Comparison of ENCODE assay signal across 8 cellular contexts in genomic region chr12:103955811-103956514, GRCh38. TPM values are rescaled to one million over a fixed set of nuclear protein-coding genes. Genes with fewer than 3 reads are reported as not detected.
DNase-seq lines count a peak whose midpoint lies in the region; ATAC-seq and TF ChIP-seq lines count a peak whose summit lies in the region.

No MANE protein-coding gene starts in this region.

- H3K9me3 Mint-ChIP-seq in osteocyte (ENCODE audit: unreplicated experiment) = no peaks in the 10 kb centered on the region

- in situ Hi-C loops in GM13976 (cut with MboI; ENCODE audit: low sequenced_read_pairs, unreplicated experiment) = no loop called here

- H3K4me3 Mint-ChIP-seq in osteocyte (ENCODE audit: unreplicated experiment) = peak overlapping the region; percentile 94

- H3K27me3 Mint-ChIP-seq in osteocyte (ENCODE audit: unreplicated experiment) = no peaks in the 10 kb centered on the region

- H3K27me3 ChIP-seq in SJSA1 (replicated peaks) (no peaks in the 10 kb centered on the region), esophagus muscularis mucosa (no peaks in the 10 kb centered on the region)

- no peak for TF ChIP-seq EP300 in esophagus muscularis mucosa (IDR thresholded peaks at IDR 0.05)

- peak overlapping the region; percentile 100 for H3K27ac Mint-ChIP-seq in osteocyte (ENCODE audit: unreplicated experiment)

- TF ChIP-seq POLR2A in esophagus muscularis mucosa (IDR thresholded peaks at IDR 0.05; ENCODE audit: low read depth) = no peak

- peak overlapping the region; percentile 68 for H3K4me3 ChIP-seq in SJSA1
- H3K4me3 ChIP-seq in esophagus muscularis mucosa = peak overlapping the region; percentile 60 to 82 (median 78)

- H3K27ac ChIP-seq in SJSA1 = no peak overlapping the region; the same call in 1 of the 2 replicates
- H3K27ac ChIP-seq in esophagus muscularis mucosa (replicated peaks in 1 of 4) = peak overlapping the region; percentile 83 to 89 (median 87)

- H3K36me3 Mint-ChIP-seq in osteocyte (ENCODE audit: unreplicated experiment) = peaks cover 25% of the 10 kb centered on the region

- peak; percentile 2 for ATAC-seq in GM21717 (IDR thresholded peaks at IDR 0.05; ENCODE audit: unreplicated experiment)
- ATAC-seq in GM18520 (IDR thresholded peaks at IDR 0.05; ENCODE audit: unreplicated experiment) = no peak

- peaks cover 23% of the 10 kb centered on the region for H3K4me1 ChIP-seq in SJSA1 (replicated peaks)
- H3K4me1 ChIP-seq in esophagus muscularis mucosa = peaks cover 15 to 29% (median 28%) of the 10 kb centered on the region in 4 donors

- no peak for TF ChIP-seq CTCF in esophagus muscularis mucosa (IDR thresholded peaks at IDR 0.05)
- no peak for TF ChIP-seq CTCF in osteocyte (IDR thresholded peaks at IDR 0.05)
- no peak for TF ChIP-seq CTCF in GM13976 (IDR thresholded peaks at IDR 0.05; ENCODE audit: borderline replicate concordance, control extremely low read depth, extremely low read depth, insufficient read depth, missing control alignments)

- H3K36me3 ChIP-seq in SJSA1 (peaks cover 47% of the 10 kb centered on the region), esophagus muscularis mucosa (peaks cover 9 to 38% (median 31%) of the 10 kb centered on the region in 4 donors)

- intact Hi-C loops in esophagus muscularis mucosa (cut with DNase I) = loop anchor here (2.0 kb wide), 1 partner anchor 23 kb away; no protein-coding TSS in a partner anchor

- H3K9me3 ChIP-seq in SJSA1 (replicated peaks) = peaks cover 4% of the 10 kb centered on the region
- no peaks in the 10 kb centered on the region for H3K9me3 ChIP-seq in esophagus muscularis mucosa

- 15% methylated on average over 7 of the region's 7 CpGs for WGBS in esophagus muscularis mucosa

- peak in 1 of 2 experiments; percentile 47 for DNase-seq in SJSA1 (ENCODE audit: low read depth in 1 of 2, low spot score in 2 of 2)
- DNase-seq in esophagus muscularis mucosa (ENCODE audit: extremely low spot score) = no peak
- no peak for DNase-seq in osteocyte (ENCODE audit: extremely low spot score, unreplicated experiment)
- DNase-seq in NCI-H446 (lab: John Stamatoyannopoulos, UW) = no peak
- no peak for DNase-seq in GM13976 (ENCODE audit: low spot score)
- DNase-seq in NCI-H1436 treated with DMSO at 0.1 percent for 48 hours (lab: John Stamatoyannopoulos, UW) = no peak

- H3K4me1 Mint-ChIP-seq in osteocyte (ENCODE audit: unreplicated experiment) = peaks cover 36% of the 10 kb centered on the region

RNA-seq across cellular contexts. Expression of gene TDG, which starts 9.7 kb away (rescaled TPM):
- 67.9 and 72.6 TPM in 2 replicates for total RNA-seq in SJSA1 (2014; rRNA removed; shearing (Covaris generic))
- total RNA-seq in esophagus muscularis mucosa = 10 to 100 TPM; 13.7 to 16.4 (median 14.1) TPM
- total RNA-seq in osteocyte = 32.7 and 33.9 TPM in 2 replicates

RNA-seq across cellular contexts. Expression of gene HSP90B1, which starts 25.8 kb away (rescaled TPM):
- total RNA-seq in SJSA1 (2014; rRNA removed; shearing (Covaris generic)) = 682 and 975 TPM in 2 replicates
- total RNA-seq in esophagus muscularis mucosa = 100 to 1,000 TPM; 174 to 199 (median 191) TPM
- total RNA-seq in osteocyte = 682 and 686 TPM in 2 replicates
